In the genomic region with DNA sequence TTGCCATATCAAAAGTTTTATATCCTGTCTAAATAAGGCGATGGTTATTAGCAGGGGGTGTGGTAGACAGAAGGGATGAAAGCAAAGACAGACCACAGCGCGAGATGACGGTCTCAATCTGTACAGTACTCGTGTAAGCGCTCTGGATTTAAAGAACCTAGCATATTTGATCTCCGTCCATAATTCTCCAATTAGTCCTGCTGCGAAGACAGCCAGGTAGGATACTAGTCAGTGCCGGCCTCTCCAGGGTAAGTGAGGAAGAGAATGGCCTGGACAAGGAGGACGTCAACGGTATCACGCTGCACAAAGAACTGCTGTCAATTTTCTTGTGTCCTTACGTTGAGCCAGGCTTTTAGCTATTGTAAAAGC, we compare ENCODE assay signal across 8 cellular contexts. TPM values are rescaled to one million over a fixed set of nuclear protein-coding genes. Genes with fewer than 3 reads are reported as not detected.
DNase-seq lines count a peak whose midpoint lies in the region; ATAC-seq and TF ChIP-seq lines count a peak whose summit lies in the region.

No MANE protein-coding gene starts in this region.

- no peak for DNase-seq in heart left ventricle
- no peak for DNase-seq in left cardiac atrium
- no peak for DNase-seq in Peyer's patch
- DNase-seq in epithelial cell of proximal tubule (ENCODE audit: low read depth): no peak
- DNase-seq in prostate gland (ENCODE audit: low spot score): no peak
- DNase-seq in NCI-H2171 (lab: John Stamatoyannopoulos, UW): no peak
- DNase-seq in NCI-H774 (lab: John Stamatoyannopoulos, UW): no peak

- H3K36me3 ChIP-seq in heart left ventricle: no peaks in the 10 kb centered on the region
- no peaks in the 10 kb centered on the region for H3K36me3 ChIP-seq in Peyer's patch
- H3K36me3 ChIP-seq in prostate gland: no peaks in the 10 kb centered on the region

- no peaks in the 10 kb centered on the region for H3K9me3 ChIP-seq in heart left ventricle
- H3K9me3 ChIP-seq in Peyer's patch: no peaks in the 10 kb centered on the region
- no peaks in the 10 kb centered on the region for H3K9me3 ChIP-seq in prostate gland

- no peak for TF ChIP-seq POLR2A in heart left ventricle (IDR thresholded peaks at IDR 0.05)
- no peak for TF ChIP-seq POLR2A in Peyer's patch (IDR thresholded peaks at IDR 0.05)
- TF ChIP-seq POLR2A in prostate gland (IDR thresholded peaks at IDR 0.05): no peak

- TF ChIP-seq CTCF in heart left ventricle (IDR thresholded peaks at IDR 0.05) (no peak), Peyer's patch (IDR thresholded peaks at IDR 0.05) (no peak), epithelial cell of proximal tubule (conservative IDR thresholded peaks at IDR 0.05; ENCODE audit: low read depth, low read length) (no peak), prostate gland (IDR thresholded peaks at IDR 0.05) (no peak)

- 4 to 7% (median 5%) methylated on average over 13 of the region's 13 CpGs for WGBS in heart left ventricle, 4 donors
- 2% methylated on average over 13 of the region's 13 CpGs for WGBS in prostate gland

- H3K27ac ChIP-seq in heart left ventricle: peak overlapping the region in 1 of 12 donors; percentile 98
- peak overlapping the region in 3 of 4 donors; percentile 81 to 97 (median 83) for H3K27ac ChIP-seq in Peyer's patch
- H3K27ac ChIP-seq in prostate gland: no peak overlapping the region

- H3K4me1 ChIP-seq in heart left ventricle (peaks cover 0 to 21% (median 8%) of the 10 kb centered on the region in 12 donors), Peyer's patch (peaks cover 0 to 17% (median 0%) of the 10 kb centered on the region in 4 donors), prostate gland (replicated peaks) (no peaks in the 10 kb centered on the region)

- intact Hi-C loops in heart left ventricle (cut with DNase I): loop anchor here in 8 of 10 donors (5.0 to 10.0 kb wide), 8 partner anchors 43 to 301 kb away; a partner anchor contains a TSS
- intact Hi-C loops in left cardiac atrium (cut with DNase I): loop anchor here in 1 of 2 donors (5.0 to 10.0 kb wide), 2 partner anchors 148 to 241 kb away; a partner anchor contains a TSS
- intact Hi-C loops in prostate gland (cut with DNase I): loop anchor here (2.0 to 5.0 kb wide), 2 partner anchors 38 to 145 kb away; a partner anchor contains a TSS

- H3K4me3 ChIP-seq in heart left ventricle (peak overlapping the region; percentile 47 to 85 (median 66)), Peyer's patch (peak overlapping the region; percentile 59 to 75 (median 69)), epithelial cell of proximal tubule (ENCODE audit: low read depth, low read length) (peak overlapping the region; percentile 91), prostate gland (peak overlapping the region; percentile 57 to 58)

- H3K27me3 ChIP-seq in heart left ventricle: no peaks in the 10 kb centered on the region
- no peaks in the 10 kb centered on the region for H3K27me3 ChIP-seq in Peyer's patch
- no peaks in the 10 kb centered on the region for H3K27me3 ChIP-seq in prostate gland (replicated peaks; ENCODE audit: insufficient read depth)

- ATAC-seq in heart left ventricle: no peak
- no peak for ATAC-seq in left cardiac atrium
- peak; percentile 9 for ATAC-seq in HG02678 (IDR thresholded peaks at IDR 0.05; ENCODE audit: unreplicated experiment)

RNA-seq across cellular contexts. Expression of a gene that starts 0.7 kb away (rescaled TPM):
- total RNA-seq in heart left ventricle (1 to 10 TPM in 2 of 9 donors, under 1 TPM in 3, not detected in 4; 0.12 to 2.8 (median 0.30) TPM), left cardiac atrium (under 1 TPM in 1 of 2 donors, not detected in 1; 0.80 TPM), Peyer's patch (1 to 10 TPM; 3.2 to 9.9 (median 3.9) TPM), epithelial cell of proximal tubule (10.3 and 16.6 TPM in 2 replicates), prostate gland (1 to 10 TPM in 1 of 2 donors, under 1 TPM in 1; 0.41 to 7.3 TPM)
- polyA plus RNA-seq in heart left ventricle: under 1 TPM in 1 of 2 donors, not detected in 1; 0.04 TPM

Comparison
In these comparisons a context has a peak if more than half of its experiments do, and no peak if none do; other contexts are left out.
1. H3K27ac ChIP-seq: peak in Peyer's patch (3 of 4); none in prostate gland (0 of 2).
2. Peak in every context shown above with its lines, with median percentiles within 50 percentile points of each other: H3K4me3 ChIP-seq.